37 cellular contexts compared by ENCODE assay signal in the genomic region with DNA sequence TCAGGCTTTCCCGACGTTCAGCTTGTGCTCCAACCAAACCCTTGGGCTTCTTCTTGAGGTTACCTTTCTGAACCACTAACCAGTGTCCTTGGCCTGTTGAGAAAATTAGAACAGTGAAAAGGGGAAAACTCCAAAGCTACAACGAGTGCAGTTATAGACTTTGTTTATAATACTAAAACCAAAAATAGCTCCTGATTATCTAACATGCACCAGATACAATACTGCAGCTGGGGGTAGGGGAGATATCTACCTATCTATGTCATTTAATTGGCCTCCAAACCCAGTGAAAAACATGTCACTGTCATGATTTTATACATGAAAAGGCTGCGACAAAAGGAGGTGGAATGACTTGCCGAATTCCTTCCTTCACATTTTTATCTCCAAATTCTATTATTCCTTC.
"Had no signal": no experiment of that assay in that cellular context is flagged by ENCODE, and none has a peak within 500 bp of the region (broad histone marks: within the 10 kb centered on the region; RNA-seq: fewer than 3 reads in every experiment).

No MANE protein-coding gene starts in this region.

- H3K27me3 ChIP-seq: adrenal gland, cardiac muscle cell had no signal

- H3K4me1 Mint-ChIP-seq: activated B cell treated with CpG ODN at 0.5 μM for 24 hours, brain had no signal

- H3K27ac Mint-ChIP-seq: activated B cell treated with CpG ODN at 0.5 μM for 24 hours; activated CD4-positive, alpha-beta memory T cell treated with anti-CD3 and anti-CD28 coated beads for 36 hours; activated CD4-positive, alpha-beta T cell treated with anti-CD3 and anti-CD28 coated beads, Interleukin-2, amount 10 ng/mL, durations not matched to agents 24 days and 14 days; activated CD8-positive, alpha-beta memory T cell treated with anti-CD3 and anti-CD28 coated beads, Interleukin-2, amount 10 ng/mL, durations not matched to agents 7 days and 5 days; activated CD8-positive, alpha-beta T cell treated with anti-CD3 and anti-CD28 coated beads, Interleukin-2, amount 10 ng/mL, durations not matched to agents 7 days and 5 days; activated naive CD4-positive, alpha-beta T cell treated with anti-CD3 and anti-CD28 coated beads for 36 hours; activated naive CD4-positive, alpha-beta T cell treated with anti-CD3 and anti-CD28 coated beads, Interleukin-2, amount 50 U/mL, for 72 hours; activated naive CD8-positive, alpha-beta T cell treated with anti-CD3 and anti-CD28 coated beads for 36 hours; activated T-cell treated with anti-CD3 and anti-CD28 coated beads, Interleukin-2, amount 50 U/mL, for 24 hours; activated T-helper 2 cell treated with anti-CD3 and anti-CD28 coated beads, Interferon-gamma antibody, Interleukin-2, Interleukin-4, amounts not matched to agents 10 μg/mL and 5 μg/mL and 100 μg/mL, durations not matched to agents 14 hours and 24 hours and 36 hours; brain; T-helper 1 cell treated with Interleukin-12 subunit alpha and Interleukin-12 subunit beta and Interleukin-4 antibody, amounts not matched to agents 30 μg/mL and 1 μg/mL, for 36 hours; T-helper 2 cell treated with Interferon-gamma antibody and Interleukin-4, amounts not matched to agents 5 μg/mL and 100 μg/mL, for 36 hours had no signal

- H3K4me3 Mint-ChIP-seq: activated B cell treated with CpG ODN at 0.5 μM for 24 hours; activated CD4-positive, alpha-beta memory T cell treated with anti-CD3 and anti-CD28 coated beads for 36 hours; activated CD4-positive, alpha-beta T cell treated with anti-CD3 and anti-CD28 coated beads, Interleukin-2, amount 10 ng/mL, durations not matched to agents 24 days and 14 days; activated CD8-positive, alpha-beta memory T cell treated with anti-CD3 and anti-CD28 coated beads, Interleukin-2, amount 10 ng/mL, durations not matched to agents 7 days and 5 days; activated CD8-positive, alpha-beta T cell treated with anti-CD3 and anti-CD28 coated beads, Interleukin-2, amount 10 ng/mL, durations not matched to agents 7 days and 5 days; activated naive CD4-positive, alpha-beta T cell treated with anti-CD3 and anti-CD28 coated beads for 36 hours; activated naive CD8-positive, alpha-beta T cell treated with anti-CD3 and anti-CD28 coated beads for 36 hours; activated T-cell treated with anti-CD3 and anti-CD28 coated beads, Interleukin-2, amount 50 U/mL, for 24 hours; brain; central memory CD8-positive, alpha-beta T cell; T-helper 1 cell treated with Interleukin-12 subunit alpha and Interleukin-12 subunit beta and Interleukin-4 antibody, amounts not matched to agents 30 μg/mL and 1 μg/mL, for 36 hours; T-helper 2 cell treated with Interferon-gamma antibody and Interleukin-4, amounts not matched to agents 5 μg/mL and 100 μg/mL, for 36 hours had no signal

- H3K9me3 Mint-ChIP-seq: activated B cell treated with CpG ODN at 0.5 μM for 24 hours; activated CD4-positive, alpha-beta memory T cell treated with anti-CD3 and anti-CD28 coated beads for 36 hours; activated naive CD4-positive, alpha-beta T cell treated with anti-CD3 and anti-CD28 coated beads for 36 hours; activated naive CD4-positive, alpha-beta T cell treated with anti-CD3 and anti-CD28 coated beads, Interleukin-2, amount 50 U/mL, for 72 hours; activated naive CD8-positive, alpha-beta T cell treated with anti-CD3 and anti-CD28 coated beads for 36 hours; activated T-cell treated with anti-CD3 and anti-CD28 coated beads, Interleukin-2, amount 50 U/mL, for 24 hours; activated T-helper 2 cell treated with anti-CD3 and anti-CD28 coated beads, Interferon-gamma antibody, Interleukin-2, Interleukin-4, amounts not matched to agents 10 μg/mL and 5 μg/mL and 100 μg/mL, durations not matched to agents 14 hours and 24 hours and 36 hours; brain; central memory CD8-positive, alpha-beta T cell; T-helper 1 cell treated with Interleukin-12 subunit alpha and Interleukin-12 subunit beta and Interleukin-4 antibody, amounts not matched to agents 30 μg/mL and 1 μg/mL, for 36 hours; T-helper 2 cell treated with Interferon-gamma antibody and Interleukin-4, amounts not matched to agents 5 μg/mL and 100 μg/mL, for 36 hours had no signal

- H3K27ac ChIP-seq: adrenal gland, cardiac muscle cell, VCaP had no signal

- H3K27me3 Mint-ChIP-seq: activated B cell treated with CpG ODN at 0.5 μM for 24 hours; activated CD4-positive, alpha-beta memory T cell treated with anti-CD3 and anti-CD28 coated beads for 36 hours; activated CD4-positive, alpha-beta T cell treated with anti-CD3 and anti-CD28 coated beads, Interleukin-2, amount 10 ng/mL, durations not matched to agents 24 days and 14 days; activated CD8-positive, alpha-beta memory T cell treated with anti-CD3 and anti-CD28 coated beads, Interleukin-2, amount 10 ng/mL, durations not matched to agents 7 days and 5 days; activated naive CD8-positive, alpha-beta T cell treated with anti-CD3 and anti-CD28 coated beads for 36 hours; activated T-cell treated with anti-CD3 and anti-CD28 coated beads, Interleukin-2, amount 50 U/mL, for 24 hours; brain; central memory CD8-positive, alpha-beta T cell had no signal

- H3K4me3 ChIP-seq: adrenal gland, cardiac muscle cell had no signal

- H3K4me1 ChIP-seq: adrenal gland had no signal

- FAIRE-seq: bronchial epithelial cell, TTC549 had no signal

- DNase-seq: activated B cell treated with CpG ODN at 0.5 μM for 24 hours; activated CD4-positive, alpha-beta memory T cell treated with anti-CD3 and anti-CD28 coated beads for 36 hours; activated CD4-positive, alpha-beta T cell treated with anti-CD3 and anti-CD28 coated beads for 4 hours; activated CD4-positive, alpha-beta T cell treated with anti-CD3 and anti-CD28 coated beads, Interleukin-2, amount 10 ng/mL, durations not matched to agents 24 days and 14 days; activated CD4-positive, alpha-beta T cell treated with anti-CD3 and anti-CD28 coated beads, Interleukin-2, amount 50 U/mL, for 1 hour; activated CD4-positive, alpha-beta T cell treated with anti-CD3 and anti-CD28 coated beads, Interleukin-2, amount 50 U/mL, for 4 hours; activated CD4-positive, CD25-positive, alpha-beta regulatory T cell treated with anti-CD3 and anti-CD28 coated beads, Interleukin-2, amount 50 U/mL, for 72 hours; activated CD8-positive, alpha-beta memory T cell treated with anti-CD3 and anti-CD28 coated beads for 24 hours; activated CD8-positive, alpha-beta memory T cell treated with anti-CD3 and anti-CD28 coated beads, Interleukin-2, amount 10 ng/mL, durations not matched to agents 7 days and 5 days; activated CD8-positive, alpha-beta memory T cell treated with anti-CD3 and anti-CD28 coated beads, Interleukin-2, amount 50 U/mL, for 48 hours; activated CD8-positive, alpha-beta T cell treated with anti-CD3 and anti-CD28 coated beads, Interleukin-2, amount 10 ng/mL, durations not matched to agents 7 days and 5 days; activated effector memory CD4-positive, alpha-beta T cell treated with Interleukin-2 at 50 U/mL for 16 hours; activated gamma-delta T cell treated with Interleukin-2 at 50 U/mL for 16 hours; activated naive CD4-positive, alpha-beta T cell; activated naive CD4-positive, alpha-beta T cell treated with anti-CD3 and anti-CD28 coated beads for 36 hours; activated naive CD4-positive, alpha-beta T cell treated with anti-CD3 and anti-CD28 coated beads, Interleukin-2, amount 50 U/mL, for 16 hours; activated naive CD8-positive, alpha-beta T cell treated with anti-CD3 and anti-CD28 coated beads for 36 hours; activated T-cell treated with anti-CD3 and anti-CD28 coated beads, Interleukin-2, amount 50 U/mL, for 24 hours; activated T-cell treated with anti-CD3 and anti-CD28 coated beads, Interleukin-2, amount 50 U/mL, for 48 hours; amniotic stem cell; aorta; caudate nucleus; cerebellar nuclear complex; T-helper 1 cell; T-helper 2 cell; T-helper 9 cell had no signal

- H3K9me3 ChIP-seq: adrenal gland had no signal
